Comparison of ENCODE assay signal across 1 cellular context in the genomic region with DNA sequence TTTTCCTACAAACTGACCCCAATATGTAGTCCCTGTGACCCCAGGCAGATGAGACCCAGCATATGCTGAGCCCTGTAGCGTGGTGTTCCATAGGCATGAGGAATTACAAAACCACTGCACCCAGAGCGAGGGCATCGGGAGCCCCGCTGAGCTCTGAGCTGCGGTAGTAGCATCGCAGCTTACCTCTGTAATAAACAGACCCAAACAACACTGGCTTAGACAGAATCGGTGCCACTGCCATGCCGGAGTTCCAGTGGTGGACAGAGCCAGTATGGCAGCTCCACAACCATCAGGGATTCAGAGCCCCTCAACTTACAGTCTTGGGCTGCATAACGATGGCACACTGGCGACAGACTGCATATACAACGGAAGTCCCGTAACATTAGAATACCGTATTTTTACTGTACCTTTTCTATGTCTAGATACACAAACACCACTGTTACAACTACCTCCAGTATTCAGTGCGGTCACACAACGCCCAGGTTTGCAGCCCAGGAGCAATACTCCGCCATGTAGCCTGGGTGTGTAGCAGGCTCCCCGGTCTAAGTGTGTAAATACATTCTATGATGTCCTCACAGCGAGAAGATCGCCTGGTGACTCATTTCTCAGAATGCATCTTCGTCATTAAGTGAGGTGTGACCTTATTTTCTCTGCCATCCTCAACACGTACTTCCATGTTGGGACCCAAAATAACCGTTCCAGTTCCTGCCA.
TF ChIP-seq lines count a peak whose summit lies in the region.

No MANE protein-coding gene starts in this region.

TF ChIP-seq in K562, 482 proteins besides CTCF, POLR2A, EP300 and RAD21 (continued from another document):
- TF ChIP-seq ATF3 (IDR thresholded peaks at IDR 0.05): peak; percentile 69
- TF ChIP-seq ATF3 (CRISPR knock-in tag; conservative IDR thresholded peaks at IDR 0.05): no peak
- peak; percentile 55; the same call in 1 of the 2 replicates for TF ChIP-seq SP1 (CRISPR knock-in tag; IDR thresholded peaks at IDR 0.05)
- 0 out of 2 replicates have a peak, but pooled peaks have one; percentile 16 for TF ChIP-seq RBFOX2 (IDR thresholded peaks at IDR 0.05; ENCODE audit: low read depth, low read length)
- TF ChIP-seq, protein P1, sequence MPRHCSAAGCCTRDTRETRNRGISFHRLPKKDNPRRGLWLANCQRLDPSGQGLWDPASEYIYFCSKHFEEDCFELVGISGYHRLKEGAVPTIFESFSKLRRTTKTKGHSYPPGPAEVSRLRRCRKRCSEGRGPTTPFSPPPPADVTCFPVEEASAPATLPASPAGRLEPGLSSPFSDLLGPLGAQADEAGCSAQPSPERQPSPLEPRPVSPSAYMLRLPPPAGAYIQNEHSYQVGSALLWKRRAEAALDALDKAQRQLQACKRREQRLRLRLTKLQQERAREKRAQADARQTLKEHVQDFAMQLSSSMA (CRISPR knock-in tag; IDR thresholded peaks at IDR 0.05): no peak
- TF ChIP-seq CREB1 (IDR thresholded peaks at IDR 0.05): peak; percentile 60
- TF ChIP-seq CREB1 (CRISPR knock-in tag; IDR thresholded peaks at IDR 0.05): no peak
- peak; percentile 66; the same call in 1 of the 2 replicates for TF ChIP-seq JUND (IDR thresholded peaks at IDR 0.05; ENCODE audit: borderline replicate concordance, low read depth, low read length)
- no peak; the same call in 2 of the 3 replicates for TF ChIP-seq JUND (tag; IDR thresholded peaks at IDR 0.05; ENCODE audit: borderline replicate concordance, low read depth, low read length)
TF ChIP-seq in K562: peak in this region for 14.
